ENCODE assay signal across 31 cellular contexts in the genomic region with DNA sequence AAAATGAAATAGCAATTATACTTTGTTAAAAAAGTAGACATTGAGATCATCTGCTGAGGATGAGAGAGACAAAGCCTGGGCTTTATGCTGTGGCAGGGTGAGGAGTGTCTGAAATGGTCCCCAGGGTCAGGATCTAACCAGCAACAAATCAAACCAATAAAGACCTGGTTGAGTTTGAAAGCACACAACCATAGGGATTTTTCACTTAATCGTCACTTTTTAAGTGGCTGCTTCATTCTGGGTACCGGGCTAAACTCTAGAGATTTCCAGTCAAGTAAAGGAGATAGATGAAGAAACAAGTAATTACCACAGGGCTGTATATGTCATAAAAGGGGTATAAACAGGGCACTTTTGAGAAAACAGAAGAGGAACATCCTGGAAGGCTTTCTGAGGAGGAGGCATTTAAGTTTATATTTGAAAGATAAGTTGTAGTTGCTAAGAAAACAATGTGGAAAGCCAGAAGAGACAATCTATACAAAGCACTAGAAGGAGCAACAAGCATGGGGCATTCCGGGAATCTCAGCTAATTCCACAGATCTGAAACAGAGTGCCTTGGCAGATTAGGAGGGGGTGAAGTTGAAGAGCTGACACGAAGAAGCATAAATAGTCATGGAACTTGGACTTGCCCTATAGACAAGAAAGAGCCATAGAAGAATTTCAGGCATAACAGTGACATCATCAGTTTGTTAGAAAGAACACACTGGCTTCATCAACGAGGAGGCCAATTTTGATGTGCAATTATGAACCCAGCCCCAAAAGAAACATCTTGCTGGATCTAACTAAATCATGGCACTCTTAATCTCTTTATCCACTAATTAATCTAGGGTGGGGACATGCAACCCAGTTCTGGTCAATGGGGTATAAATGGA.
"Had no signal": no experiment of that assay in that cellular context is flagged by ENCODE, and none has a peak within 500 bp of the region (broad histone marks: within the 10 kb centered on the region; RNA-seq: fewer than 3 reads in every experiment).

No MANE protein-coding gene starts in this region.

- H3K27me3 ChIP-seq: Peyer's patch, SJSA1 had no signal

- DNase-seq: activated B cell treated with CpG ODN at 0.5 μM for 24 hours; activated CD4-positive, alpha-beta memory T cell treated with anti-CD3 and anti-CD28 coated beads for 36 hours; activated CD4-positive, alpha-beta T cell treated with anti-CD3 and anti-CD28 coated beads for 4 hours; activated CD4-positive, alpha-beta T cell treated with anti-CD3 and anti-CD28 coated beads, Interleukin-2, amount 50 U/mL, for 1 hour; activated CD4-positive, CD25-positive, alpha-beta regulatory T cell treated with anti-CD3 and anti-CD28 coated beads, Interleukin-2, amount 50 U/mL, for 72 hours; activated CD8-positive, alpha-beta memory T cell treated with anti-CD3 and anti-CD28 coated beads, Interleukin-2, amount 50 U/mL, for 4 hours; activated effector memory CD4-positive, alpha-beta T cell treated with Interleukin-2 at 50 U/mL for 16 hours; activated naive CD4-positive, alpha-beta T cell treated with anti-CD3 and anti-CD28 coated beads, Interleukin-2, amount 10 ng/mL, durations not matched to agents 7 days and 5 days; activated naive CD8-positive, alpha-beta T cell treated with anti-CD3 and anti-CD28 coated beads, Interleukin-2, amount 50 U/mL, for 24 hours; activated T-cell treated with anti-CD3 and anti-CD28 coated beads for 4 hours; activated T-cell treated with anti-CD3 and anti-CD28 coated beads, Interleukin-2, amount 50 U/mL, for 4 hours; anterior cingulate cortex; caudate nucleus; cerebellar nuclear complex; NCI-H1105; NCI-H1417 treated with DMSO at 0.1 percent for 48 hours; NCI-H187 treated with DMSO at 0.1 percent for 48 hours; NCI-H2081; NCI-H2171 treated with DMSO at 0.1 percent for 48 hours; NCI-H226; NCI-H446 treated with DMSO at 0.1 percent for 48 hours; NCI-H524; NCI-H69; NK-92 treated with Interleukin-12 subunit alpha and Interleukin-12 subunit beta, amount 100 ng/mL, for 24 hours; PC-3; Peyer's patch; RPMI8226; SHP77 treated with DMSO at 0.1 percent for 48 hours; SK-N-SH had no signal

- H3K27ac ChIP-seq: Peyer's patch, SJSA1, VCaP had no signal

- ATAC-seq: activated naive CD8-positive, alpha-beta T cell treated with anti-CD3 and anti-CD28 coated beads, Interleukin-2, amount 50 U/mL, for 24 hours; activated T-cell treated with anti-CD3 and anti-CD28 coated beads, Interleukin-2, amount 50 U/mL, for 4 hours; PC-3 had no signal

- H3K9ac ChIP-seq: SK-N-SH had no signal

- H3K4me1 ChIP-seq: Peyer's patch, SJSA1 had no signal

- H3K36me3 ChIP-seq: Peyer's patch, SJSA1 had no signal

- H3K4me3 ChIP-seq: Peyer's patch, SJSA1 had no signal

- H3K9me3 ChIP-seq: Peyer's patch, SJSA1, SK-N-SH had no signal

- H3K4me2 ChIP-seq: SK-N-SH had no signal
